In genomic region chr22:50298266-50298637, GRCh38 we compare ENCODE assay signal across 2 cellular contexts.
TF ChIP-seq lines count a peak whose summit lies in the region.

No MANE protein-coding gene starts in this region.

TF ChIP-seq in HepG2, 621 proteins besides CTCF, POLR2A, EP300 and RAD21:
- peak; percentile 20; the same call in 1 of the 2 replicates for TF ChIP-seq ZNF362 (CRISPR knock-in tag; IDR thresholded peaks at IDR 0.05; ENCODE audit: borderline replicate concordance)
- no peak for TF ChIP-seq HIVEP1 (CRISPR knock-in tag; IDR thresholded peaks at IDR 0.05)
- 0 out of 2 replicates have a peak, but pooled peaks have one; percentile 48 for TF ChIP-seq HNRNPL (IDR thresholded peaks at IDR 0.05; ENCODE audit: low read depth, low read length)
- TF ChIP-seq PHF21A (CRISPR knock-in tag; IDR thresholded peaks at IDR 0.05): 0 out of 2 replicates have a peak, but pooled peaks have one; percentile 1
- no peak for TF ChIP-seq ZNF674 (CRISPR knock-in tag; IDR thresholded peaks at IDR 0.05; ENCODE audit: low read depth)
- TF ChIP-seq PATZ1 (CRISPR knock-in tag; IDR thresholded peaks at IDR 0.05): peak; percentile 93
- TF ChIP-seq FOXA1 (IDR thresholded peaks at IDR 0.05): no peak
- peak; percentile 54; the same call in 1 of the 2 replicates for TF ChIP-seq FOXA1 (CRISPR knock-in tag; IDR thresholded peaks at IDR 0.05)
- TF ChIP-seq RBAK (CRISPR knock-in tag; IDR thresholded peaks at IDR 0.05): no peak
- no peak for TF ChIP-seq ZNF850 (CRISPR knock-in tag; conservative IDR thresholded peaks at IDR 0.05)
- TF ChIP-seq TAF1 (CRISPR knock-in tag; IDR thresholded peaks at IDR 0.05): 0 out of 2 replicates have a peak, but pooled peaks have one; percentile 23
- 0 out of 2 replicates have a peak, but pooled peaks have one; percentile 6 for TF ChIP-seq ZFP91 (CRISPR knock-in tag; IDR thresholded peaks at IDR 0.05; ENCODE audit: borderline replicate concordance)
- TF ChIP-seq SP5 (CRISPR knock-in tag; IDR thresholded peaks at IDR 0.05; ENCODE audit: borderline replicate concordance, low read depth): 0 out of 2 replicates have a peak, but pooled peaks have one; percentile 32
- TF ChIP-seq PPARG (CRISPR knock-in tag; conservative IDR thresholded peaks at IDR 0.05): no peak

TF ChIP-seq in GM12891, 5 proteins besides CTCF, POLR2A, EP300 and RAD21:
- no peak for TF ChIP-seq POLR2AphosphoS5 (IDR thresholded peaks at IDR 0.05; ENCODE audit: low read depth, low read length)
- TF ChIP-seq SPI1 (IDR thresholded peaks at IDR 0.05; ENCODE audit: low read depth, low read length): no peak
- TF ChIP-seq POU2F2 (IDR thresholded peaks at IDR 0.05; ENCODE audit: low read depth, low read length): no peak
- no peak for TF ChIP-seq TAF1 (IDR thresholded peaks at IDR 0.05; ENCODE audit: low read depth, low read length)
- no peak for TF ChIP-seq PAX5 (IDR thresholded peaks at IDR 0.05; ENCODE audit: insufficient read depth, low read length, severe bottlenecking)
